In genomic region chr20:45987108-45987780, GRCh38 we compare ENCODE assay signal across 9 cellular contexts. TPM values are rescaled to one million over a fixed set of nuclear protein-coding genes. Genes with fewer than 3 reads are reported as not detected.
DNase-seq lines count a peak whose midpoint lies in the region; ATAC-seq and TF ChIP-seq lines count a peak whose summit lies in the region.
"Had no signal": no experiment of that assay in that cellular context is flagged by ENCODE, and none has a peak within 500 bp of the region (broad histone marks: within the 10 kb centered on the region; RNA-seq: fewer than 3 reads in every experiment).

No MANE protein-coding gene starts in this region.

- peak; percentile 65 for ATAC-seq in omental fat pad (ENCODE audit: low FRiP score)
- no peak for ATAC-seq in HG02970 (IDR thresholded peaks at IDR 0.05; ENCODE audit: low FRiP score, unreplicated experiment)

- no peaks in the 10 kb centered on the region for H3K36me3 Mint-ChIP-seq in activated T-helper 1 cell treated with anti-CD3 and anti-CD28 coated beads, Interleukin-12 subunit alpha, Interleukin-12 subunit beta, Interleukin-2, Interleukin-4 antibody, amounts not matched to agents 30 ng/mL and 10 ng/mL and 1 ng/mL, durations not matched to agents 14 hours and 24 hours and 36 hours (ENCODE audit: low read depth)

- intact Hi-C loops in activated T-helper 1 cell treated with anti-CD3 and anti-CD28 coated beads, Interleukin-12 subunit alpha, Interleukin-12 subunit beta, Interleukin-2, Interleukin-4 antibody, amounts not matched to agents 30 ng/mL and 10 ng/mL and 1 ng/mL, durations not matched to agents 14 hours and 24 hours and 36 hours (cut with micrococcal nuclease) = loop anchor here (1.0 kb wide), 2 partner anchors 15 to 26 kb away; partner anchors contain the start of gene ZNF335

- peaks cover 34% of the 10 kb centered on the region for H3K27me3 Mint-ChIP-seq in activated T-helper 1 cell treated with anti-CD3 and anti-CD28 coated beads, Interleukin-12 subunit alpha, Interleukin-12 subunit beta, Interleukin-2, Interleukin-4 antibody, amounts not matched to agents 30 ng/mL and 10 ng/mL and 1 ng/mL, durations not matched to agents 14 hours and 24 hours and 36 hours (ENCODE audit: insufficient read depth)

- no peaks in the 10 kb centered on the region for H3K36me3 ChIP-seq in tibial nerve

- POLR2A ChIA-PET in RWPE1 (lab: Yijun Ruan, JAX; ENCODE audit: low non-redundant PET) = no interaction called here

- H3K27me3 ChIP-seq in tibial nerve = peaks cover 0 to 44% of the 10 kb centered on the region in 2 donors

- no peak for TF ChIP-seq POLR2A in tibial nerve (IDR thresholded peaks at IDR 0.05)

- 13 to 14% methylated on average over 12 to 15 of the region's 16 CpGs for whole genome bisulfite sequencing in tibial nerve, 2 donors

- no peak overlapping the region for H3K27ac Mint-ChIP-seq in activated T-helper 1 cell treated with anti-CD3 and anti-CD28 coated beads, Interleukin-12 subunit alpha, Interleukin-12 subunit beta, Interleukin-2, Interleukin-4 antibody, amounts not matched to agents 30 ng/mL and 10 ng/mL and 1 ng/mL, durations not matched to agents 14 hours and 24 hours and 36 hours

- H3K27ac ChIP-seq in RWPE1 (no peak overlapping the region), tibial nerve (no peak overlapping the region)

- CTCF ChIA-PET in RWPE1 (lab: Yijun Ruan, JAX) = interaction anchor here (0.5 to 4.9 kb wide), 40 partner anchors 8 to 1184 kb away, joined by 3 to 82 read pairs (median 4); partner anchors contain the start of genes ELMO2 and ZNF335

- H3K9me3 ChIP-seq in tibial nerve = no peaks in the 10 kb centered on the region

- no peaks in the 10 kb centered on the region for H3K9me3 Mint-ChIP-seq in activated T-helper 1 cell treated with anti-CD3 and anti-CD28 coated beads, Interleukin-12 subunit alpha, Interleukin-12 subunit beta, Interleukin-2, Interleukin-4 antibody, amounts not matched to agents 30 ng/mL and 10 ng/mL and 1 ng/mL, durations not matched to agents 14 hours and 24 hours and 36 hours

- no peak overlapping the region for H3K4me3 Mint-ChIP-seq in activated T-helper 1 cell treated with anti-CD3 and anti-CD28 coated beads, Interleukin-12 subunit alpha, Interleukin-12 subunit beta, Interleukin-2, Interleukin-4 antibody, amounts not matched to agents 30 ng/mL and 10 ng/mL and 1 ng/mL, durations not matched to agents 14 hours and 24 hours and 36 hours

- DNase-seq in DMS 273 treated with DMSO at 0.1 percent for 48 hours (lab: John Stamatoyannopoulos, UW) (peak; percentile 39), HT-29 (ENCODE audit: low spot score) (peak; percentile 82), RWPE1 (ENCODE audit: low spot score) (peak; percentile 88), fibroblast of the aortic adventitia (ENCODE audit: low read depth) (peak; percentile 50), omental fat pad (ENCODE audit: low spot score) (peak; percentile 60), tibial nerve (ENCODE audit: low spot score in 2 of 2) (peak; percentile 39 to 66)
- DNase-seq in activated T-helper 1 cell treated with anti-CD3 and anti-CD28 coated beads, Interleukin-12 subunit alpha, Interleukin-12 subunit beta, Interleukin-2, Interleukin-4 antibody, amounts not matched to agents 30 ng/mL and 10 ng/mL and 1 ng/mL, durations not matched to agents 14 hours and 24 hours and 36 hours (ENCODE audit: low spot score) = peak; percentile 69

- peaks cover 13% of the 10 kb centered on the region for H3K4me1 Mint-ChIP-seq in activated T-helper 1 cell treated with anti-CD3 and anti-CD28 coated beads, Interleukin-12 subunit alpha, Interleukin-12 subunit beta, Interleukin-2, Interleukin-4 antibody, amounts not matched to agents 30 ng/mL and 10 ng/mL and 1 ng/mL, durations not matched to agents 14 hours and 24 hours and 36 hours (ENCODE audit: low read depth)

- TF ChIP-seq CTCF in RWPE1 (conservative IDR thresholded peaks at IDR 0.05; ENCODE audit: low read depth) (peak; percentile 95), fibroblast of the aortic adventitia (IDR thresholded peaks at IDR 0.05; ENCODE audit: insufficient read depth, low read length) (peak; percentile 87), omental fat pad (IDR thresholded peaks at IDR 0.05) (no peak), tibial nerve (IDR thresholded peaks at IDR 0.05) (peak; percentile 64 to 71 (median 68))

- H3K4me1 ChIP-seq in tibial nerve = no peaks in the 10 kb centered on the region

- no peak overlapping the region for H3K4me3 ChIP-seq in fibroblast of the aortic adventitia (ENCODE audit: low read depth, low read length)
- H3K4me3 ChIP-seq in tibial nerve = no peak overlapping the region

- TF ChIP-seq EP300 in tibial nerve (IDR thresholded peaks at IDR 0.05) = no peak

RNA-seq across cellular contexts. Expression of gene ZNF335, which starts 15.2 kb away (rescaled TPM):
- total RNA-seq in HT-29 (2014; rRNA removed; shearing (Covaris generic)) = 39.2 and 44.8 TPM in 2 replicates
- 38.3 and 40.9 TPM in 2 replicates for total RNA-seq in activated T-helper 1 cell treated with anti-CD3 and anti-CD28 coated beads, Interleukin-12 subunit alpha, Interleukin-12 subunit beta, Interleukin-2, Interleukin-4 antibody, amounts not matched to agents 30 ng/mL and 10 ng/mL and 1 ng/mL, durations not matched to agents 14 hours and 24 hours and 36 hours
- 18.2 and 20.9 TPM in 2 replicates for total RNA-seq in fibroblast of the aortic adventitia (ENCODE audit: low replicate concordance)
- total RNA-seq in omental fat pad = 10 to 100 TPM; 14.5 to 29.1 (median 19.7) TPM
- 10 to 100 TPM; 24.3 to 42.3 (median 28.6) TPM for total RNA-seq in tibial nerve

RNA-seq across cellular contexts. Expression of gene MMP9, which starts 21.5 kb away (rescaled TPM):
- total RNA-seq in HT-29 (2014; rRNA removed; shearing (Covaris generic)) = not detected in 2 replicates
- 0.08 TPM in 1 of 2 replicates, not detected in the other for total RNA-seq in activated T-helper 1 cell treated with anti-CD3 and anti-CD28 coated beads, Interleukin-12 subunit alpha, Interleukin-12 subunit beta, Interleukin-2, Interleukin-4 antibody, amounts not matched to agents 30 ng/mL and 10 ng/mL and 1 ng/mL, durations not matched to agents 14 hours and 24 hours and 36 hours
- total RNA-seq in fibroblast of the aortic adventitia (ENCODE audit: low replicate concordance) = not detected in 2 replicates
- 10 to 100 TPM in 2 of 4 donors, 1 to 10 TPM in 1, under 1 TPM in 1; 0.84 to 90.4 (median 13.7) TPM for total RNA-seq in omental fat pad
- total RNA-seq in tibial nerve = under 1 TPM in 3 of 4 donors, not detected in 1; 0.22 to 0.98 (median 0.60) TPM
- total RNA-seq: T-helper 2 cell treated with Interferon-gamma antibody and Interleukin-4, amounts not matched to agents 100 ng/mL and 5 ng/mL, for 36 hours had no signal

RNA-seq across cellular contexts. Expression of gene SLC12A5, which starts 41.8 kb away (rescaled TPM):
- total RNA-seq in HT-29 (2014; rRNA removed; shearing (Covaris generic)) = not detected in 2 replicates
- 0.42 TPM in 1 of 2 replicates, not detected in the other for total RNA-seq in activated T-helper 1 cell treated with anti-CD3 and anti-CD28 coated beads, Interleukin-12 subunit alpha, Interleukin-12 subunit beta, Interleukin-2, Interleukin-4 antibody, amounts not matched to agents 30 ng/mL and 10 ng/mL and 1 ng/mL, durations not matched to agents 14 hours and 24 hours and 36 hours
- total RNA-seq in fibroblast of the aortic adventitia (ENCODE audit: low replicate concordance) (not detected in 2 replicates), omental fat pad (under 1 TPM in 1 of 4 donors, not detected in 3; 0.19 TPM), tibial nerve (1 to 10 TPM in 1 of 4 donors, not detected in 3; 5.2 TPM)

RNA-seq across cellular contexts. Expression of gene PCIF1, which starts 52.8 kb away (rescaled TPM):
- total RNA-seq in HT-29 (2014; rRNA removed; shearing (Covaris generic)) = 25.5 and 31.7 TPM in 2 replicates
- total RNA-seq in activated T-helper 1 cell treated with anti-CD3 and anti-CD28 coated beads, Interleukin-12 subunit alpha, Interleukin-12 subunit beta, Interleukin-2, Interleukin-4 antibody, amounts not matched to agents 30 ng/mL and 10 ng/mL and 1 ng/mL, durations not matched to agents 14 hours and 24 hours and 36 hours = 27.9 and 28.5 TPM in 2 replicates
- total RNA-seq in fibroblast of the aortic adventitia (ENCODE audit: low replicate concordance) = 12.1 and 15.9 TPM in 2 replicates
- total RNA-seq in omental fat pad = 10 to 100 TPM; 18.8 to 36.9 (median 25.8) TPM
- 10 to 100 TPM; 52.2 to 59.0 (median 53.0) TPM for total RNA-seq in tibial nerve

Comparison
In these comparisons a context has a peak if more than half of its experiments do, and no peak if none do; other contexts are left out.
1. CTCF ChIP-seq: peak in RWPE1 (single experiment), fibroblast of the aortic adventitia (single experiment) and tibial nerve (5 of 5); none in omental fat pad (0 of 3).
2. Peak in every context shown above with its lines, with median percentiles within 50 percentile points of each other: DNase-seq.